Comparison of ENCODE assay signal across 8 cellular contexts in the genomic region with DNA sequence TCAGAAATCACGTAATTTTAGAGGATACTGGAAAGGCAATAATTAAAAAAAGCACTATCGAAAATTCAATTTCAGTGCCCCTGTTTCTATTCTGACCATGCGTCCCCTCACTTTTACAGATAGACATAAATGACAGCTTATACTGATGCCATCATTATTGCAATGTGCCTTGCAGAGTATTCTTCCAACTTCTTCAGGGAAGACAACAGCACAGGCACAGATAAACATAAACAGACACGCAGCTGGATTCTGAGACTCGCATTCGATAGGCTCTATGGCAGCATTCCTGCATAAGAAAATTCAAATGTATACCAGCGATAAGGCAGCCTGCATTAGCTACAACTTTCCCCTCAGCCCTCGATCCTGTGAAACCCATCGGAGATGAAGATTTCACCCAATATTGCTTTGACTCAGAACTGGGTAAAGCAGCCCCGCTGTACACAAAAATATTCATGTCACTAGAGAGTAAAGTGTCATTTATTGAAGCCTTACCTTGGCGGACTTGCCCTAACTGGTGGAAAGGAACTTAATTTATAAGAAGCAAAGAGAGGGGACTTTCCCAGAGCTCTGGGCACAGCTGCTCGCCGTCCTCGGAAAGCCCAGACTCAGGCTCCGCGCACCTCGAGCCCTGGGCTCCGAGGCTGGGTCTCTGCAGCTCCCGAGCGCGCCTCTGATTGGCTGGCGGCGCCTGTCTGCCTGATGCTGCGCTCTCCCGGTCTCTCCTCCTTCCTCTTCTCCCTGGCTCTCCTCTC. TPM values are rescaled to one million over a fixed set of nuclear protein-coding genes. Genes with fewer than 3 reads are reported as not detected.
A peak's percentile ranks its signal among the peaks of the same experiment; 100 is the strongest.
DNase-seq lines count a peak whose midpoint lies in the region; ATAC-seq and TF ChIP-seq lines count a peak whose summit lies in the region.

A gene with protein sequence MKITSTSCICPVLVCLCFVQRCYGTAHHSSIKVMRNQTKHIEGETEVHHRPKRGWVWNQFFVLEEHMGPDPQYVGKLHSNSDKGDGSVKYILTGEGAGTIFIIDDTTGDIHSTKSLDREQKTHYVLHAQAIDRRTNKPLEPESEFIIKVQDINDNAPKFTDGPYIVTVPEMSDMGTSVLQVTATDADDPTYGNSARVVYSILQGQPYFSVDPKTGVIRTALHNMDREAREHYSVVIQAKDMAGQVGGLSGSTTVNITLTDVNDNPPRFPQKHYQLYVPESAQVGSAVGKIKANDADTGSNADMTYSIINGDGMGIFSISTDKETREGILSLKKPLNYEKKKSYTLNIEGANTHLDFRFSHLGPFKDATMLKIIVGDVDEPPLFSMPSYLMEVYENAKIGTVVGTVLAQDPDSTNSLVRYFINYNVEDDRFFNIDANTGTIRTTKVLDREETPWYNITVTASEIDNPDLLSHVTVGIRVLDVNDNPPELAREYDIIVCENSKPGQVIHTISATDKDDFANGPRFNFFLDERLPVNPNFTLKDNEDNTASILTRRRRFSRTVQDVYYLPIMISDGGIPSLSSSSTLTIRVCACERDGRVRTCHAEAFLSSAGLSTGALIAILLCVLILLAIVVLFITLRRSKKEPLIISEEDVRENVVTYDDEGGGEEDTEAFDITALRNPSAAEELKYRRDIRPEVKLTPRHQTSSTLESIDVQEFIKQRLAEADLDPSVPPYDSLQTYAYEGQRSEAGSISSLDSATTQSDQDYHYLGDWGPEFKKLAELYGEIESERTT (minus strand): TSS at position 607 of the 752 bp plus-strand sequence. CDS start 149,214 bp downstream, outside the sequence.

- H3K36me3 ChIP-seq in cardiac muscle cell (no peaks in the 10 kb centered on the region), psoas muscle (ENCODE audit: insufficient read depth in 1 of 2, low read depth in 1 of 2) (no peaks in the 10 kb centered on the region)

- H3K4me1 ChIP-seq in cardiac muscle cell (ENCODE audit: low read depth) = no peaks in the 10 kb centered on the region
- no peaks in the 10 kb centered on the region for H3K4me1 ChIP-seq in psoas muscle

- H3K4me3 ChIP-seq in AG04449 (ENCODE audit: low read depth, low read length) = peak within 1 kb of the TSS; percentile 58
- H3K4me3 ChIP-seq in cardiac muscle cell = peak within 1 kb of the TSS; percentile 31
- peak within 1 kb of the TSS; percentile 21 for H3K4me3 ChIP-seq in psoas muscle

- CTCF ChIA-PET in AG04449 (lab: Yijun Ruan, JAX) = interaction anchor here (0.6 kb wide), 1 partner anchor 144 kb away, joined by 3 read pairs; no protein-coding TSS in a partner anchor

- peaks cover 18% of the 10 kb centered on the region for H3K27me3 ChIP-seq in cardiac muscle cell
- peaks cover 0 to 3% (median 0%) of the 10 kb centered on the region in 3 donors for H3K27me3 ChIP-seq in psoas muscle (ENCODE audit: insufficient read depth in 3 of 3, low read length in 2 of 3)

- H3K27ac ChIP-seq in cardiac muscle cell (no peak within 1 kb of the TSS), psoas muscle (no peak within 1 kb of the TSS)

- DNase-seq in AG04449 (ENCODE audit: low read depth, low spot score) (no peak), HuH-7 (ENCODE audit: low spot score) (peak; percentile 2), T1000 (lab: John Stamatoyannopoulos, UW) (peak; percentile 23), cardiac muscle cell (ENCODE audit: low read depth in 1 of 2, low spot score in 1 of 2) (peak; percentile 45 to 82), psoas muscle (peak; percentile 35 to 52)

- TF ChIP-seq CTCF in AG04449 (IDR thresholded peaks at IDR 0.05; ENCODE audit: insufficient read depth, low read length, missing control alignments) (no peak), cardiac muscle cell (IDR thresholded peaks at IDR 0.05; ENCODE audit: low read depth, low read length) (no peak), psoas muscle (IDR thresholded peaks at IDR 0.05) (no peak)

- peak in 1 of 4 donors; percentile 57 for ATAC-seq in psoas muscle
- no peak for ATAC-seq in HG03196 (IDR thresholded peaks at IDR 0.05; ENCODE audit: unreplicated experiment)
- ATAC-seq in GM21360 (IDR thresholded peaks at IDR 0.05; ENCODE audit: unreplicated experiment) = no peak
- ATAC-seq in GM21619 (IDR thresholded peaks at IDR 0.05; ENCODE audit: unreplicated experiment) = no peak

- 7 to 8% (median 8%) methylated on average over 25 of the region's 25 CpGs for WGBS in psoas muscle, 3 donors

- intact Hi-C loops in psoas muscle (cut with DNase I) = no loop called here

- H3K9me3 ChIP-seq in cardiac muscle cell (ENCODE audit: low read depth) = no peaks in the 10 kb centered on the region
- H3K9me3 ChIP-seq in psoas muscle = no peaks in the 10 kb centered on the region

- POLR2A ChIA-PET in AG04449 (lab: Yijun Ruan, JAX) = no interaction called here

RNA-seq across cellular contexts. Expression of the gene that starts here (rescaled TPM):
- total RNA-seq in cardiac muscle cell = 0.21 and 0.28 TPM in 2 replicates
- 1.2 and 2.1 TPM in 2 replicates for polyA plus RNA-seq in cardiac muscle cell
- total RNA-seq in psoas muscle = not detected
- under 1 TPM in 2 of 3 donors, not detected in 1; 0.03 TPM for polyA plus RNA-seq in psoas muscle

Comparison
In these comparisons a context has a peak if more than half of its experiments do, and no peak if none do; other contexts are left out.
1. Peak in DNase-seq and H3K4me3 ChIP-seq in psoas muscle; RNA of the gene not detected or under 1 TPM.